Comparison of ENCODE assay signal across 20 cellular contexts in the genomic region with DNA sequence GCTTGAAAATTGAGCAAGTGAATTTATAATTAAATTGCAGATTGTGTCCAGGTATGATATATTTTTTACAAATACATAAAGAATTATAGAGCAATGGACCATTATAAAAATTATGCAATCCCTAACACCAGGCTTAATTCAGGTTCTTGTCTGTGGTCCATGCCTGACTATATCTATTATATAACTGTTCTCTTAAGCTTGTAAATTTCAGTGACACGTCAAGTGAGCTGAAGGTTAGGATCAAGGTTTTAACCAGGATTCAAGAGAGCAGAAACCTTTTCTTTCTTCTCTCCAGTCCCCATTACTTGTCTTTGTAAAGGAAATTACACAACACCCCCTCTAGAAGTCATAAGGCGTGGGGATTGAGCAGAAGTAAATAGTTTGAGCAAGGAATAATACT.
DNase-seq lines count a peak whose midpoint lies in the region; ATAC-seq and TF ChIP-seq lines count a peak whose summit lies in the region.
"Had no signal": no experiment of that assay in that cellular context is flagged by ENCODE, and none has a peak within 500 bp of the region (broad histone marks: within the 10 kb centered on the region; RNA-seq: fewer than 3 reads in every experiment).

No MANE protein-coding gene starts in this region.

- no peak overlapping the region for H3K14ac ChIP-seq in IMR-90 (replicated peaks; ENCODE audit: low read depth, low read length)

- H4K20me1 ChIP-seq in IMR-90 (ENCODE audit: insufficient read depth, low read length), result no peaks in the 10 kb centered on the region
- H4K20me1 ChIP-seq in smooth muscle cell (ENCODE audit: low read depth), result peaks cover 26% of the 10 kb centered on the region

- CTCF ChIA-PET in IMR-90 (lab: Yijun Ruan, JAX), result no interaction called here
- CTCF ChIA-PET in activated CD4-positive, alpha-beta T cell treated with anti-CD3 and anti-CD28 coated beads for 36 hours (lab: Charles Lee), result no interaction called here

- H2AK9ac ChIP-seq in IMR-90 (replicated peaks; ENCODE audit: low read depth, low read length, poor library complexity), result no peak overlapping the region

- no peak for ATAC-seq in IMR-90 (ENCODE audit: low read depth)
- no peak for ATAC-seq in activated CD4-positive, alpha-beta T cell treated with anti-CD3 and anti-CD28 coated beads for 36 hours
- ATAC-seq: natural killer cell had no signal

- POLR2A ChIA-PET in IMR-90 (lab: Charles Lee; ENCODE audit: unreplicated experiment), result no interaction called here
- POLR2A ChIA-PET in activated CD4-positive, alpha-beta T cell treated with anti-CD3 and anti-CD28 coated beads for 36 hours (lab: Charles Lee), result no interaction called here

- peak overlapping the region; percentile 57; the same call in 1 of the 2 replicates for H2BK20ac ChIP-seq in IMR-90 (ENCODE audit: low read depth, low read length)

- no peak overlapping the region for H3K4me2 ChIP-seq in IMR-90 (ENCODE audit: low read depth, low read length)
- peak overlapping the region; percentile 83 for H3K4me2 ChIP-seq in smooth muscle cell

- H3K4me1 ChIP-seq in IMR-90 (ENCODE audit: control insufficient read depth, insufficient read depth, low read length), result peaks cover 13% of the 10 kb centered on the region
- H3K4me1 ChIP-seq in smooth muscle cell (ENCODE audit: low read depth), result peaks cover 23% of the 10 kb centered on the region

- no peak overlapping the region for H3K4me3 ChIP-seq in IMR-90 (ENCODE audit: insufficient read depth, low read depth, low read length)
- H3K4me3 ChIP-seq in smooth muscle cell, result no peak overlapping the region
- no peak overlapping the region for H3K4me3 ChIP-seq in brain microvascular endothelial cell (ENCODE audit: low read depth, low read length)

- H3F3A ChIP-seq in smooth muscle cell (ENCODE audit: low read depth), result peaks cover 24% of the 10 kb centered on the region

- H3K4me3 Mint-ChIP-seq in glutamatergic neuron (ENCODE audit: unreplicated experiment), result no peak overlapping the region
- H3K4me3 Mint-ChIP-seq in activated CD4-positive, alpha-beta T cell treated with anti-CD3 and anti-CD28 coated beads for 36 hours, result no peak overlapping the region
- H3K4me3 Mint-ChIP-seq: activated B cell treated with CpG ODN at 0.5 μM for 24 hours; activated CD4-positive, alpha-beta memory T cell treated with anti-CD3 and anti-CD28 coated beads, Interleukin-2, amount 10 ng/mL, durations not matched to agents 7 days and 5 days; activated naive CD4-positive, alpha-beta T cell treated with anti-CD3 and anti-CD28 coated beads, Interleukin-2, amount 10 ng/mL, durations not matched to agents 7 days and 5 days; CD8-positive, alpha-beta memory T cell; natural killer cell had no signal

- TF ChIP-seq POLR2A in IMR-90 (IDR thresholded peaks at IDR 0.05; ENCODE audit: low read depth, low read length), result no peak

- H3K9me3 ChIP-seq in IMR-90 (ENCODE audit: control insufficient read depth, insufficient read depth, low read length), result no peaks in the 10 kb centered on the region
- H3K9me3 ChIP-seq in smooth muscle cell (replicated peaks; ENCODE audit: low read depth), result no peaks in the 10 kb centered on the region

- H3K36me3 ChIP-seq in IMR-90 (ENCODE audit: control insufficient read depth, insufficient read depth, low read length) (peaks cover 26% of the 10 kb centered on the region), smooth muscle cell (ENCODE audit: low read depth) (no peaks in the 10 kb centered on the region), brain microvascular endothelial cell (replicated peaks) (no peaks in the 10 kb centered on the region)

- peaks cover 2% of the 10 kb centered on the region for H3K27me3 Mint-ChIP-seq in glutamatergic neuron (ENCODE audit: unreplicated experiment)
- H3K27me3 Mint-ChIP-seq in activated CD4-positive, alpha-beta T cell treated with anti-CD3 and anti-CD28 coated beads for 36 hours, result no peaks in the 10 kb centered on the region
- H3K27me3 Mint-ChIP-seq: activated CD4-positive, alpha-beta memory T cell treated with anti-CD3 and anti-CD28 coated beads, Interleukin-2, amount 10 ng/mL, durations not matched to agents 7 days and 5 days had no signal

- no peak overlapping the region for H2AK5ac ChIP-seq in IMR-90 (ENCODE audit: low read depth, low read length)

- TF ChIP-seq CTCF in IMR-90 (conservative IDR thresholded peaks at IDR 0.05; ENCODE audit: low read depth, low read length), result no peak
- TF ChIP-seq CTCF in glutamatergic neuron (IDR thresholded peaks at IDR 0.05; ENCODE audit: partially characterized antibody, unreplicated experiment), result no peak
- TF ChIP-seq CTCF in smooth muscle cell (IDR thresholded peaks at IDR 0.05; ENCODE audit: borderline replicate concordance, insufficient read depth, poor library complexity, severe bottlenecking), result no peak
- no peak for TF ChIP-seq CTCF in brain microvascular endothelial cell (IDR thresholded peaks at IDR 0.05; ENCODE audit: low read depth, low read length, missing control alignments)

- H4K5ac ChIP-seq in IMR-90 (ENCODE audit: low read depth, low read length), result no peak overlapping the region

- no peak overlapping the region for H2BK15ac ChIP-seq in IMR-90 (ENCODE audit: low read depth, low read length)

- H2BK5ac ChIP-seq in IMR-90 (ENCODE audit: low read depth, low read length, poor library complexity, severe bottlenecking), result peak overlapping the region; percentile 48

- peaks cover 35% of the 10 kb centered on the region for H3K4me1 Mint-ChIP-seq in glutamatergic neuron (ENCODE audit: low read depth, unreplicated experiment)
- H3K4me1 Mint-ChIP-seq in activated CD4-positive, alpha-beta T cell treated with anti-CD3 and anti-CD28 coated beads for 36 hours, result no peaks in the 10 kb centered on the region
- H3K4me1 Mint-ChIP-seq: activated B cell treated with CpG ODN at 0.5 μM for 24 hours; activated CD4-positive, alpha-beta memory T cell treated with anti-CD3 and anti-CD28 coated beads, Interleukin-2, amount 10 ng/mL, durations not matched to agents 7 days and 5 days; activated naive CD4-positive, alpha-beta T cell treated with anti-CD3 and anti-CD28 coated beads, Interleukin-2, amount 10 ng/mL, durations not matched to agents 7 days and 5 days; CD8-positive, alpha-beta memory T cell had no signal

- DNase-seq in IMR-90 (no peak), NCI-H69 (lab: John Stamatoyannopoulos, UW) (peak; percentile 27), glutamatergic neuron (no peak), smooth muscle cell (lab: John Stamatoyannopoulos, UW; ENCODE audit: unreplicated experiment) (no peak), AML-193 (lab: John Stamatoyannopoulos, UW) (no peak), brain microvascular endothelial cell (no peak)
- no peak for DNase-seq in activated CD4-positive, alpha-beta T cell treated with anti-CD3 and anti-CD28 coated beads for 36 hours
- DNase-seq: activated B cell treated with CpG ODN at 0.5 μM for 24 hours; activated CD4-positive, alpha-beta memory T cell treated with anti-CD3 and anti-CD28 coated beads, Interleukin-2, amount 10 ng/mL, durations not matched to agents 7 days and 5 days; activated naive CD4-positive, alpha-beta T cell treated with anti-CD3 and anti-CD28 coated beads, Interleukin-2, amount 10 ng/mL, durations not matched to agents 7 days and 5 days; activated T-cell treated with anti-CD3 and anti-CD28 coated beads, Interleukin-2, amount 50 U/mL, for 1 hour; CD8-positive, alpha-beta memory T cell; kidney; natural killer cell; NCI-H1092 treated with DMSO at 0.1 percent for 48 hours; NCI-H2081 treated with DMSO at 0.1 percent for 48 hours; NCI-H510A treated with DMSO at 0.1 percent for 48 hours; posterior cingulate gyrus; stimulated activated CD8-positive, alpha-beta memory T cell treated with anti-CD3 and anti-CD28 coated beads, Interleukin-4, amount 100 ng/mL, for 48 hours; T-helper 2 cell had no signal

- H3K9ac ChIP-seq in IMR-90 (ENCODE audit: low read depth, low read length) (no peak overlapping the region), smooth muscle cell (ENCODE audit: low read depth) (no peak overlapping the region)

- H3K79me1 ChIP-seq in IMR-90 (ENCODE audit: low read depth in 1 of 2, low read length in 2 of 2), result peaks cover 0 to 45% of the 10 kb centered on the region in 2 experiments; a peak in 3 of 4 replicates

- peak overlapping the region; percentile 20; the same call in 1 of the 2 replicates for H3K18ac ChIP-seq in IMR-90 (ENCODE audit: low read depth, low read length)

- H3K27me3 ChIP-seq in IMR-90 (ENCODE audit: control insufficient read depth, insufficient read depth, low read length) (no peaks in the 10 kb centered on the region), smooth muscle cell (ENCODE audit: low read depth) (no peaks in the 10 kb centered on the region), brain microvascular endothelial cell (replicated peaks) (no peaks in the 10 kb centered on the region)

- no peak overlapping the region for H4K8ac ChIP-seq in IMR-90 (ENCODE audit: low read depth in 2 of 2, low read length in 2 of 2)

- no peak overlapping the region for H2BK120ac ChIP-seq in IMR-90 (ENCODE audit: low read depth, low read length)

- peaks cover 5% of the 10 kb centered on the region for H3K36me3 Mint-ChIP-seq in glutamatergic neuron (ENCODE audit: unreplicated experiment)
- H3K36me3 Mint-ChIP-seq in activated CD4-positive, alpha-beta T cell treated with anti-CD3 and anti-CD28 coated beads for 36 hours (ENCODE audit: low read depth), result no peaks in the 10 kb centered on the region
- H3K36me3 Mint-ChIP-seq: activated naive CD4-positive, alpha-beta T cell treated with anti-CD3 and anti-CD28 coated beads, Interleukin-2, amount 10 ng/mL, durations not matched to agents 7 days and 5 days; CD8-positive, alpha-beta memory T cell; natural killer cell had no signal

- H2AFZ ChIP-seq in IMR-90 (replicated peaks; ENCODE audit: low read length, poor library complexity), result no peak overlapping the region
- no peak overlapping the region for H2AFZ ChIP-seq in smooth muscle cell (ENCODE audit: low read depth)

- TF ChIP-seq RAD21 in IMR-90 (IDR thresholded peaks at IDR 0.05; ENCODE audit: low read length), result no peak

- H3K56ac ChIP-seq in IMR-90 (ENCODE audit: extremely low read depth, insufficient read depth, low read length), result no peak overlapping the region

- peaks cover 23% of the 10 kb centered on the region for H3K9me1 ChIP-seq in IMR-90 (ENCODE audit: insufficient read depth, low read length)

- H3K4ac ChIP-seq in IMR-90 (ENCODE audit: low read depth, low read length), result no peak overlapping the region

- H3K27ac Mint-ChIP-seq in glutamatergic neuron (ENCODE audit: unreplicated experiment), result peak overlapping the region; percentile 64
- H3K27ac Mint-ChIP-seq in activated CD4-positive, alpha-beta T cell treated with anti-CD3 and anti-CD28 coated beads for 36 hours, result no peak overlapping the region
- H3K27ac Mint-ChIP-seq: activated B cell treated with CpG ODN at 0.5 μM for 24 hours; activated CD4-positive, alpha-beta memory T cell treated with anti-CD3 and anti-CD28 coated beads, Interleukin-2, amount 10 ng/mL, durations not matched to agents 7 days and 5 days; activated naive CD4-positive, alpha-beta T cell treated with anti-CD3 and anti-CD28 coated beads, Interleukin-2, amount 10 ng/mL, durations not matched to agents 7 days and 5 days; CD8-positive, alpha-beta memory T cell; natural killer cell had no signal

- intact Hi-C loops in IMR-90 (cut with micrococcal nuclease), result loop anchor here (2.0 to 5.0 kb wide), 3 partner anchors 57 to 122 kb away; a partner anchor contains a TSS
- intact Hi-C loops in activated CD4-positive, alpha-beta T cell treated with anti-CD3 and anti-CD28 coated beads for 36 hours (cut with DNase I, micrococcal nuclease), result no loop called here

- peaks cover 3% of the 10 kb centered on the region for H3K9me3 Mint-ChIP-seq in glutamatergic neuron (ENCODE audit: unreplicated experiment)
- no peaks in the 10 kb centered on the region for H3K9me3 Mint-ChIP-seq in activated CD4-positive, alpha-beta T cell treated with anti-CD3 and anti-CD28 coated beads for 36 hours (ENCODE audit: low read depth)
- H3K9me3 Mint-ChIP-seq: activated B cell treated with CpG ODN at 0.5 μM for 24 hours; activated naive CD4-positive, alpha-beta T cell treated with anti-CD3 and anti-CD28 coated beads, Interleukin-2, amount 10 ng/mL, durations not matched to agents 7 days and 5 days; natural killer cell had no signal

- H3K27ac ChIP-seq in IMR-90 (ENCODE audit: insufficient read depth, low read length) (no peak overlapping the region), smooth muscle cell (ENCODE audit: low read depth) (peak overlapping the region; percentile 92), brain microvascular endothelial cell (no peak overlapping the region)

- no TSS peak for BruUV-seq in IMR-90 (replicated peaks; lab: Mats Ljungman, UMichigan)

- H3K79me2 ChIP-seq in smooth muscle cell (ENCODE audit: low read depth), result peaks cover 5% of the 10 kb centered on the region

- dilution Hi-C loops in IMR-90 (cut with HindIII; ENCODE audit: low sequenced_read_pairs, unreplicated experiment), result no loop called here

- no peak overlapping the region for H3K23ac ChIP-seq in IMR-90 (ENCODE audit: low read depth, low read length)

- no CpG with 5 or more reads among the region's 2 CpGs for WGBS in IMR-90 (ENCODE audit: extremely low coverage in 2 of 2, insufficient read length in 1 of 2), 2 experiments
- WGBS in smooth muscle cell (ENCODE audit: low lambda C conversion rate), result 46% methylated on average over 2 of the region's 2 CpGs

- H4K91ac ChIP-seq in IMR-90 (ENCODE audit: insufficient read depth, low read depth, low read length), result no peak overlapping the region

- in situ Hi-C loops in IMR-90 (cut with MboI; ENCODE audit: low sequenced_read_pairs), result no loop called here
- in situ Hi-C loops in brain microvascular endothelial cell (cut with HindIII; ENCODE audit: low pct_ligation_motif_present, low sequenced_read_pairs), result no loop called here
